ENCODE assay signal across 34 cellular contexts in genomic region chr3:44504566-44504965, GRCh38. TPM values are rescaled to one million over a fixed set of nuclear protein-coding genes. Genes with fewer than 3 reads are reported as not detected.
"Had no signal": no experiment of that assay in that cellular context is flagged by ENCODE, and none has a peak within 500 bp of the region (broad histone marks: within the 10 kb centered on the region; RNA-seq: fewer than 3 reads in every experiment).

No MANE protein-coding gene starts in this region.

- DNase-seq: Karpas-422, Kasumi-1, MG63, MM.1S, MV-4-11, NCI-H1048, NCI-H1092, NCI-H1092 treated with DMSO at 0.1 percent for 48 hours, NCI-H1105, NCI-H1105 treated with DMSO at 0.1 percent for 48 hours, NCI-H1417, NCI-H1417 treated with DMSO at 0.1 percent for 48 hours, NCI-H1436, NCI-H1436 treated with DMSO at 0.1 percent for 48 hours, NCI-H146, NCI-H1694, NCI-H1694 treated with DMSO at 0.1 percent for 48 hours, NCI-H187, NCI-H187 treated with DMSO at 0.1 percent for 48 hours, NCI-H1930, NCI-H2029, NCI-H2029 treated with DMSO at 0.1 percent for 48 hours, NCI-H2081, NCI-H2081 treated with DMSO at 0.1 percent for 48 hours, NCI-H2107, NCI-H2171, NCI-H2171 treated with DMSO at 0.1 percent for 48 hours, NCI-H2227 treated with DMSO at 0.1 percent for 48 hours, NCI-H226, NCI-H345, NCI-H446, NCI-H446 treated with DMSO at 0.1 percent for 48 hours, NCI-H510A had no signal

RNA-seq across cellular contexts. Expression of gene ZKSCAN7, which starts 50.4 kb away (rescaled TPM):
- total RNA-seq: MCF 10A had no signal
